In genomic region chr14:99884834-99885648, GRCh38 we compare ENCODE assay signal across 8 cellular contexts.
DNase-seq lines count a peak whose midpoint lies in the region; ATAC-seq, FAIRE-seq and TF ChIP-seq lines count a peak whose summit lies in the region.

No MANE protein-coding gene starts in this region.

- DNase-seq in Caki2 (ENCODE audit: low read depth) (peak; percentile 38), M059J (ENCODE audit: low read depth) (peak; percentile 58), SHP77 (lab: John Stamatoyannopoulos, UW) (peak; percentile 28 to 30), endothelial cell of umbilical vein (ENCODE audit: low read depth, low spot score) (peak; percentile 70), mucosa of descending colon (peak in 1 of 3 donors; percentile 36), GF-D8 (lab: John Stamatoyannopoulos, UW) (no peak)
- DNase-seq in activated CD8-positive, alpha-beta memory T cell treated with anti-CD3 and anti-CD28 coated beads, Interleukin-2, amount 50 U/mL, for 4 hours = no peak

- H3K9me1 ChIP-seq in endothelial cell of umbilical vein (replicated peaks; ENCODE audit: control insufficient read depth, extremely low read depth, insufficient read depth, low read length) = no peaks in the 10 kb centered on the region

- ATAC-seq in GM18909 (IDR thresholded peaks at IDR 0.05; ENCODE audit: poor library complexity, unreplicated experiment) (peak; percentile 58), mucosa of descending colon (peak; percentile 64)

- H3K9me3 ChIP-seq in endothelial cell of umbilical vein (replicated peaks; ENCODE audit: control insufficient read depth, insufficient read depth, low read length) (no peaks in the 10 kb centered on the region), mucosa of descending colon (no peaks in the 10 kb centered on the region)

- intact Hi-C loops in endothelial cell of umbilical vein (cut with micrococcal nuclease) (loop anchor here (1.0 to 5.0 kb wide), 4 partner anchors 93 to 367 kb away; partner anchors contain the start of gene EML1), mucosa of descending colon (cut with DNase I, micrococcal nuclease) (loop anchor here (5.0 kb wide), 2 partner anchors 153 to 158 kb away; no protein-coding TSS in a partner anchor)

- no TSS peak for BruUV-seq in endothelial cell of umbilical vein (replicated peaks; lab: Mats Ljungman, UMichigan)

- no peaks in the 10 kb centered on the region for H3K27me3 ChIP-seq in endothelial cell of umbilical vein (ENCODE audit: control insufficient read depth in 2 of 2, insufficient read depth in 2 of 2, low read length in 2 of 2)

- H4K20me1 ChIP-seq in endothelial cell of umbilical vein (replicated peaks; ENCODE audit: control insufficient read depth, extremely low read depth, insufficient read depth, low read length) = no peaks in the 10 kb centered on the region

- dilution Hi-C loops in endothelial cell of umbilical vein (cut with MboI; ENCODE audit: extremely low pct_ligation_motif_present, low sequenced_read_pairs) = no loop called here

- POLR2A ChIA-PET in endothelial cell of umbilical vein (lab: Charles Lee) = no interaction called here

- peaks cover 0 to 7% of the 10 kb centered on the region in 2 experiments for H3K36me3 ChIP-seq in endothelial cell of umbilical vein (ENCODE audit: control insufficient read depth in 2 of 2, extremely low read depth in 1 of 2, insufficient read depth in 2 of 2, low read length in 2 of 2)
- H3K36me3 ChIP-seq in mucosa of descending colon (ENCODE audit: low read depth) = no peaks in the 10 kb centered on the region

- no peak overlapping the region for H3K27ac ChIP-seq in endothelial cell of umbilical vein (ENCODE audit: insufficient read depth, low read depth, low read length)

- CTCF ChIA-PET in endothelial cell of umbilical vein (lab: Charles Lee) = interaction anchor here (0.6 to 8.7 kb wide), 19 partner anchors 11 to 230 kb away, joined by 3 to 86 read pairs (median 4); partner anchors contain the start of genes CYP46A1 and EML1

- in situ Hi-C loops in Caki2 (cut with HindIII; ENCODE audit: low pct_unique_long_range_greater_than_20kb, low sequenced_read_pairs) = no loop called here

- no peak overlapping the region for H3K4me3 ChIP-seq in endothelial cell of umbilical vein (replicated peaks in 1 of 3; ENCODE audit: insufficient read depth in 1 of 3, low read depth in 1 of 3, low read length in 3 of 3)
- H3K4me3 ChIP-seq in mucosa of descending colon = no peak overlapping the region

- TF ChIP-seq POLR2A in endothelial cell of umbilical vein (IDR thresholded peaks at IDR 0.05; ENCODE audit: low read depth, low read length) = no peak

- H2AFZ ChIP-seq in endothelial cell of umbilical vein (ENCODE audit: low read depth, low read length) = no peak overlapping the region

- no peak overlapping the region for H3K9ac ChIP-seq in endothelial cell of umbilical vein (replicated peaks; ENCODE audit: extremely low read depth, insufficient read depth, low read length)

- TF ChIP-seq CTCF in endothelial cell of umbilical vein (IDR thresholded peaks at IDR 0.05; ENCODE audit: extremely low read depth in 1 of 2, insufficient read depth in 1 of 2, low read depth in 1 of 2, low read length in 2 of 2) (peak; percentile 44 to 57), mucosa of descending colon (IDR thresholded peaks at IDR 0.05) (peak; percentile 37)

- no peak overlapping the region for H3K4me2 ChIP-seq in endothelial cell of umbilical vein (ENCODE audit: insufficient read depth, low read length)

- peak; percentile 96 for FAIRE-seq in endothelial cell of umbilical vein (lab: Jason Lieb, UNC)

- no peaks in the 10 kb centered on the region for H3K4me1 ChIP-seq in endothelial cell of umbilical vein (ENCODE audit: control insufficient read depth, extremely low read depth, insufficient read depth, low read length)
- peaks cover 5% of the 10 kb centered on the region for H3K4me1 ChIP-seq in mucosa of descending colon (ENCODE audit: low read depth)

- no peaks in the 10 kb centered on the region for H3K79me2 ChIP-seq in endothelial cell of umbilical vein (ENCODE audit: control insufficient read depth, insufficient read depth, low read length)

TF ChIP-seq in endothelial cell of umbilical vein, 7 proteins besides CTCF, POLR2A, EP300 and RAD21:
- no peak for TF ChIP-seq MYC (IDR thresholded peaks at IDR 0.05; ENCODE audit: low read depth, low read length)
- no peak for TF ChIP-seq JUN (IDR thresholded peaks at IDR 0.05; ENCODE audit: borderline replicate concordance, insufficient read depth, insufficient read length, low read depth)
- no peak for TF ChIP-seq GATA2 (IDR thresholded peaks at IDR 0.05; ENCODE audit: insufficient read depth, insufficient read length, low read depth, low read length)
TF ChIP-seq in endothelial cell of umbilical vein: peak in this region for 0.

Comparison
In these comparisons a context has a peak if more than half of its experiments do, and no peak if none do; other contexts are left out.
1. DNase-seq: peak in Caki2 (single experiment), M059J (single experiment), SHP77 (2 of 2) and endothelial cell of umbilical vein (single experiment); none in GF-D8 (single experiment) and activated CD8-positive, alpha-beta memory T cell treated with anti-CD3 and anti-CD28 coated beads, Interleukin-2, amount 50 U/mL, for 4 hours (single experiment).